ENCODE assay signal across 37 cellular contexts in the genomic region with DNA sequence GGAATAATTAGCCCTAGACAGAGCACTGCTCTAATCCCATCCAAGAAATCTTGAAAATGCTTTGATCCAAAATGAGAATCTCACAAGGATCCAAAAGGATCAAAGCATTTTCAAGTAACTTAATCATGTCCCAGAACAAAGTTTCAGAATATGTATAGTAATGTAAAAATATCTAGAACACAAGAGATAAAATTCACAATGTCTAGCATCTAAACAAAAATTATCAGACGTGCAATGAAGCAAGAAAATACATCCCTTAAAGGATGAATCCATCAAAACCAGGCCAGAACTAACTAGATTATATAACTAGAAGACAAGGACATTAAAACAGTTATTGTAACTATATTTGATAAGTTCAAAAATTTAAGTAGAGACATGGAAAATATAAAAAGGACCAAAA.
"Had no signal": no experiment of that assay in that cellular context is flagged by ENCODE, and none has a peak within 500 bp of the region (broad histone marks: within the 10 kb centered on the region; RNA-seq: fewer than 3 reads in every experiment).

No MANE protein-coding gene starts in this region.

- H3K9me3 ChIP-seq: body of pancreas had no signal

- H3K4me3 ChIP-seq: adrenal gland, ascending aorta, body of pancreas, breast epithelium, cardiac muscle cell had no signal

- H3K36me3 ChIP-seq: adrenal gland, brain microvascular endothelial cell, breast epithelium, cardiac muscle cell had no signal

- H3K27me3 Mint-ChIP-seq: activated naive CD4-positive, alpha-beta T cell treated with anti-CD3 and anti-CD28 coated beads, Interleukin-2, amount 10 ng/mL, durations not matched to agents 7 days and 5 days; activated naive CD4-positive, alpha-beta T cell treated with anti-CD3 and anti-CD28 coated beads, Interleukin-2, amount 50 U/mL, for 24 hours; activated naive CD8-positive, alpha-beta T cell; activated naive CD8-positive, alpha-beta T cell treated with anti-CD3 and anti-CD28 coated beads for 36 hours; activated naive CD8-positive, alpha-beta T cell treated with anti-CD3 and anti-CD28 coated beads, Interleukin-2, amount 50 U/mL, for 24 hours; activated T-cell treated with anti-CD3 and anti-CD28 coated beads, Interleukin-2, amount 50 U/mL, for 24 hours had no signal

- H3K27ac Mint-ChIP-seq: activated naive CD4-positive, alpha-beta T cell treated with anti-CD3 and anti-CD28 coated beads for 36 hours; activated naive CD4-positive, alpha-beta T cell treated with anti-CD3 and anti-CD28 coated beads, Interleukin-2, amount 10 ng/mL, durations not matched to agents 7 days and 5 days; activated naive CD4-positive, alpha-beta T cell treated with anti-CD3 and anti-CD28 coated beads, Interleukin-2, amount 50 U/mL, for 24 hours; activated naive CD4-positive, alpha-beta T cell treated with anti-CD3 and anti-CD28 coated beads, Interleukin-2, amount 50 U/mL, for 72 hours; activated naive CD8-positive, alpha-beta T cell; activated naive CD8-positive, alpha-beta T cell treated with anti-CD3 and anti-CD28 coated beads for 36 hours; activated naive CD8-positive, alpha-beta T cell treated with anti-CD3 and anti-CD28 coated beads, Interleukin-2, amount 10 ng/mL, durations not matched to agents 7 days and 5 days; activated naive CD8-positive, alpha-beta T cell treated with anti-CD3 and anti-CD28 coated beads, Interleukin-2, amount 50 U/mL, for 24 hours; activated T-cell treated with anti-CD3 and anti-CD28 coated beads, Interleukin-2, amount 50 U/mL, for 24 hours; activated T-cell treated with anti-CD3 and anti-CD28 coated beads, Interleukin-2, amount 50 U/mL, for 72 hours; activated T-helper 17 cell treated with anti-CD3 and anti-CD28 coated beads, Interleukin-2, amount 50 U/mL, for 72 hours; activated T-helper 2 cell treated with anti-CD3 and anti-CD28 coated beads, Interferon-gamma antibody, Interleukin-2, Interleukin-4, amounts not matched to agents 10 μg/mL and 5 μg/mL and 100 μg/mL, durations not matched to agents 14 hours and 24 hours and 36 hours; brain had no signal

- H3K4me1 ChIP-seq: adrenal gland, ascending aorta, body of pancreas, breast epithelium had no signal

- DNase-seq: activated effector memory CD4-positive, alpha-beta T cell treated with anti-CD3 and anti-CD28 coated beads, Interleukin-2, amount 50 U/mL, for 16 hours; activated effector memory CD4-positive, alpha-beta T cell treated with Interleukin-2 at 50 U/mL for 16 hours; activated gamma-delta T cell; activated gamma-delta T cell treated with Interleukin-2 at 50 U/mL for 16 hours; activated naive CD4-positive, alpha-beta T cell; activated naive CD4-positive, alpha-beta T cell treated with anti-CD3 and anti-CD28 coated beads for 36 hours; activated naive CD4-positive, alpha-beta T cell treated with anti-CD3 and anti-CD28 coated beads, Interleukin-2, amount 10 ng/mL, durations not matched to agents 7 days and 5 days; activated naive CD4-positive, alpha-beta T cell treated with anti-CD3 and anti-CD28 coated beads, Interleukin-2, amount 50 U/mL, for 16 hours; activated naive CD4-positive, alpha-beta T cell treated with Interleukin-2 at 50 U/mL for 16 hours; activated naive CD8-positive, alpha-beta T cell treated with anti-CD3 and anti-CD28 coated beads for 36 hours; activated naive CD8-positive, alpha-beta T cell treated with anti-CD3 and anti-CD28 coated beads, Interleukin-2, amount 10 ng/mL, durations not matched to agents 7 days and 5 days; activated naive CD8-positive, alpha-beta T cell treated with anti-CD3 and anti-CD28 coated beads, Interleukin-2, amount 50 U/mL, for 24 hours; activated T-cell treated with anti-CD3 and anti-CD28 coated beads, Interleukin-2, amount 50 U/mL, for 1 hour; activated T-cell treated with anti-CD3 and anti-CD28 coated beads, Interleukin-2, amount 50 U/mL, for 24 hours; activated T-cell treated with anti-CD3 and anti-CD28 coated beads, Interleukin-2, amount 50 U/mL, for 4 hours; activated T-cell treated with anti-CD3 and anti-CD28 coated beads, Interleukin-2, amount 50 U/mL, for 48 hours; activated T-cell treated with anti-CD3 and anti-CD28 coated beads, Interleukin-2, amount 50 U/mL, for 72 hours; adrenal gland; amniotic stem cell; amygdala; anterior cingulate cortex; aorta; body of pancreas; brain microvascular endothelial cell; caudate nucleus; central memory CD4-positive, alpha-beta T cell; cerebellar nuclear complex had no signal

- H3K27ac ChIP-seq: adrenal gland, ascending aorta, body of pancreas, brain microvascular endothelial cell, breast epithelium, cardiac muscle cell had no signal

- H3K4me1 Mint-ChIP-seq: activated naive CD4-positive, alpha-beta T cell treated with anti-CD3 and anti-CD28 coated beads, Interleukin-2, amount 10 ng/mL, durations not matched to agents 7 days and 5 days; activated naive CD4-positive, alpha-beta T cell treated with anti-CD3 and anti-CD28 coated beads, Interleukin-2, amount 50 U/mL, for 24 hours; activated naive CD8-positive, alpha-beta T cell treated with anti-CD3 and anti-CD28 coated beads for 36 hours; activated naive CD8-positive, alpha-beta T cell treated with anti-CD3 and anti-CD28 coated beads, Interleukin-2, amount 10 ng/mL, durations not matched to agents 7 days and 5 days; activated naive CD8-positive, alpha-beta T cell treated with anti-CD3 and anti-CD28 coated beads, Interleukin-2, amount 50 U/mL, for 24 hours; activated T-helper 17 cell treated with anti-CD3 and anti-CD28 coated beads, Interleukin-2, amount 50 U/mL, for 72 hours; brain; central memory CD8-positive, alpha-beta T cell had no signal

- H3K4me3 Mint-ChIP-seq: activated naive CD4-positive, alpha-beta T cell treated with anti-CD3 and anti-CD28 coated beads for 36 hours; activated naive CD4-positive, alpha-beta T cell treated with anti-CD3 and anti-CD28 coated beads, Interleukin-2, amount 10 ng/mL, durations not matched to agents 7 days and 5 days; activated naive CD4-positive, alpha-beta T cell treated with anti-CD3 and anti-CD28 coated beads, Interleukin-2, amount 50 U/mL, for 24 hours; activated naive CD8-positive, alpha-beta T cell; activated naive CD8-positive, alpha-beta T cell treated with anti-CD3 and anti-CD28 coated beads for 36 hours; activated naive CD8-positive, alpha-beta T cell treated with anti-CD3 and anti-CD28 coated beads, Interleukin-2, amount 10 ng/mL, durations not matched to agents 7 days and 5 days; activated naive CD8-positive, alpha-beta T cell treated with anti-CD3 and anti-CD28 coated beads, Interleukin-2, amount 50 U/mL, for 24 hours; activated T-cell treated with anti-CD3 and anti-CD28 coated beads, Interleukin-2, amount 50 U/mL, for 24 hours; activated T-cell treated with anti-CD3 and anti-CD28 coated beads, Interleukin-2, amount 50 U/mL, for 4 hours; activated T-cell treated with anti-CD3 and anti-CD28 coated beads, Interleukin-2, amount 50 U/mL, for 72 hours; activated T-helper 17 cell treated with anti-CD3 and anti-CD28 coated beads, Interleukin-2, amount 50 U/mL, for 72 hours; brain; central memory CD8-positive, alpha-beta T cell had no signal
